In the genomic region with DNA sequence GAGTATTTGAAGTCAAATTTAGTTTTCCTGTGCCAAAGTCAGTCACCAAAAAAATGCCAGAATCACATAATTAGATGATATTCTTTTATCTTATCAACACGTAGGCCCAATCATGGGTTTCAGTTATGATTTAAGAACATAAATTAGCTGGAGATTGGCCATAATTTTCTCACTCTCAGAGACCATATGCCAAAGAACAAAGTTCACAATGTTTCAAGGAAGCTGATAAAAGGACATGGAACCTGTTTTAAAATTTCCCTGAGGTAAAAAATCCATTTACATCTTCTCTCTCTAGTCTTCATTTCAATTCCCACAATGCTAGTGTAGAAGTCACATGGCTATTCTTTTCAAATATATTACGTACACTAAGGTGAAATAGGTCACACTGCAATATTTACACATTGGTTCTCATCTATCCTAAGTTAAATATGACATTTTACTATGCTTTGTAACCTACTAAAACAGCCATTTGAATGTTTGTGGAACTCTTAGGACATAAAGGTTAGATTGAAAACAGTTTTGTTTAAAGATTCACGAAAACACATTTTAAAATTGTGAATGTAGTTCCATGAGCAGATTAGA, we compare ENCODE assay signal across 25 cellular contexts.
"Had no signal": no experiment of that assay in that cellular context is flagged by ENCODE, and none has a peak within 500 bp of the region (broad histone marks: within the 10 kb centered on the region; RNA-seq: fewer than 3 reads in every experiment).

No MANE protein-coding gene starts in this region.

- DNase-seq: activated CD4-positive, alpha-beta T cell treated with anti-CD3 and anti-CD28 coated beads for 48 hours; activated CD4-positive, alpha-beta T cell treated with anti-CD3 and anti-CD28 coated beads, Interleukin-2, amount 50 U/mL, for 4 hours; activated CD4-positive, CD25-positive, alpha-beta regulatory T cell treated with anti-CD3 and anti-CD28 coated beads, Interleukin-2, amount 50 U/mL, for 72 hours; activated CD8-positive, alpha-beta memory T cell treated with anti-CD3 and anti-CD28 coated beads, Interleukin-2, amount 10 ng/mL, durations not matched to agents 7 days and 5 days; activated effector memory CD4-positive, alpha-beta T cell treated with Interleukin-2 at 50 U/mL for 16 hours; activated naive CD4-positive, alpha-beta T cell; activated T-cell treated with anti-CD3 and anti-CD28 coated beads, Interleukin-2, amount 50 U/mL, for 24 hours; aorta; central memory CD4-positive, alpha-beta T cell; Karpas-422; MM.1S; NCI-H1105; NCI-H1436 treated with DMSO at 0.1 percent for 48 hours; NCI-H187; NCI-H2081 treated with DMSO at 0.1 percent for 48 hours; NCI-H446; NCI-H524; SHP77 treated with DMSO at 0.1 percent for 48 hours; T-helper 17 cell; T-helper 9 cell had no signal

- H3K27me3 Mint-ChIP-seq: activated CD8-positive, alpha-beta memory T cell treated with anti-CD3 and anti-CD28 coated beads, Interleukin-2, amount 10 ng/mL, durations not matched to agents 7 days and 5 days; activated naive CD4-positive, alpha-beta T cell treated with anti-CD3 and anti-CD28 coated beads, Interleukin-2, amount 50 U/mL, for 24 hours; activated T-cell treated with anti-CD3 and anti-CD28 coated beads, Interleukin-2, amount 50 U/mL, for 24 hours; T-helper 17 cell had no signal

- ATAC-seq: activated CD8-positive, alpha-beta memory T cell treated with anti-CD3 and anti-CD28 coated beads, Interleukin-2, amount 10 ng/mL, durations not matched to agents 7 days and 5 days; T-helper 17 cell; WTC11 had no signal

- H3K4me1 Mint-ChIP-seq: activated CD8-positive, alpha-beta memory T cell treated with anti-CD3 and anti-CD28 coated beads, Interleukin-2, amount 10 ng/mL, durations not matched to agents 7 days and 5 days; activated naive CD4-positive, alpha-beta T cell treated with anti-CD3 and anti-CD28 coated beads, Interleukin-2, amount 50 U/mL, for 24 hours; WTC11 had no signal

- H3K9me3 Mint-ChIP-seq: activated naive CD4-positive, alpha-beta T cell treated with anti-CD3 and anti-CD28 coated beads, Interleukin-2, amount 50 U/mL, for 24 hours; activated T-cell treated with anti-CD3 and anti-CD28 coated beads, Interleukin-2, amount 50 U/mL, for 24 hours; activated T-helper 1 cell treated with anti-CD3 and anti-CD28 coated beads, Interleukin-12 subunit alpha, Interleukin-12 subunit beta, Interleukin-2, Interleukin-4 antibody, amounts not matched to agents 30 ng/mL and 10 ng/mL and 1 ng/mL, durations not matched to agents 14 hours and 24 hours and 36 hours had no signal

- FAIRE-seq: bronchial epithelial cell, RCC 7860 had no signal

- H3K27ac Mint-ChIP-seq: activated CD8-positive, alpha-beta memory T cell treated with anti-CD3 and anti-CD28 coated beads, Interleukin-2, amount 10 ng/mL, durations not matched to agents 7 days and 5 days; activated naive CD4-positive, alpha-beta T cell treated with anti-CD3 and anti-CD28 coated beads, Interleukin-2, amount 50 U/mL, for 24 hours; activated T-cell treated with anti-CD3 and anti-CD28 coated beads, Interleukin-2, amount 50 U/mL, for 24 hours; activated T-helper 1 cell treated with anti-CD3 and anti-CD28 coated beads, Interleukin-12 subunit alpha, Interleukin-12 subunit beta, Interleukin-2, Interleukin-4 antibody, amounts not matched to agents 30 ng/mL and 10 ng/mL and 1 ng/mL, durations not matched to agents 14 hours and 24 hours and 36 hours; T-helper 17 cell; WTC11 had no signal

- H3K4me3 Mint-ChIP-seq: activated CD8-positive, alpha-beta memory T cell treated with anti-CD3 and anti-CD28 coated beads, Interleukin-2, amount 10 ng/mL, durations not matched to agents 7 days and 5 days; activated naive CD4-positive, alpha-beta T cell treated with anti-CD3 and anti-CD28 coated beads, Interleukin-2, amount 50 U/mL, for 24 hours; activated T-cell treated with anti-CD3 and anti-CD28 coated beads, Interleukin-2, amount 50 U/mL, for 24 hours; activated T-helper 1 cell treated with anti-CD3 and anti-CD28 coated beads, Interleukin-12 subunit alpha, Interleukin-12 subunit beta, Interleukin-2, Interleukin-4 antibody, amounts not matched to agents 30 ng/mL and 10 ng/mL and 1 ng/mL, durations not matched to agents 14 hours and 24 hours and 36 hours; T-helper 17 cell; WTC11 had no signal
